11 cellular contexts compared by ENCODE assay signal in the genomic region with DNA sequence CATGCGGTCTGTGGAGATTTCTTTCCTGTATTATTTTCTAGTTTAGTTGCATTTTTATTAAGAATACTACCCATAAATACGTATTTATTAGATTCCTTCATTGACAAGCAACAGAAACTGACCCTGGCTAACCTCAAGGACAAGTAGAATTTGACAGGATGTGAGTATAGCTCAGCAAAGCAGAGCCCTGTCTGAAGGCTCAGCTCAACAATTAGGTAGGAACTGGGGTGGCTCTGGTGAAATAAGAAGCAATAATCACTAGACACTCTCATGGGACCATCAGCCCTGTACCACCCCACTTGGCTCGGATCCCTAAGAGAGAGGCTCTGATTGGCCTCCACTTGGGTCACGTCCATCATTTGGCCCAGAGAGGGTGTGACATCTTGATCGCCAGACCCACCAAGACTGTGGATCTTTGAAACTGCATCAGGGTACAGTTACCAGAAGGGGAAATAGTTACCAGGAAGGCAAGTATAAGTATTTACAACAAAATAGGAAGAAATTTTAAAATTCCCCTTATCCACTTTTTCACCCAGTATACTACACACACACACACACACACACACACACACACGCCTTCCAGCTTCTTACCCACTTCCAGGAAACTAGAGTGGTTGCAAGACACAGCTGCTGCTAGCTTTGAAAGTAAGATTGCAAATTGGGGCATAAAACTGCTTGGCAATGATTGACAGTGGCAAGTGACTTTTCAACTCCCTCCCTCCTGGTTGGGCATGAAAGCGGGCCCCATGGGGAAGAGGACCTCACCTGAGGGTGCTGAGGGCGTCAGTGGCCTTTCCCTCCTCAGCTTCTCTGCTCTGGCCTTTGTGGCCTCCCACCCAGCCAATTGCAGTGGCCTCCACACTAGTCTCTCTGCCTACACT. TPM values are rescaled to one million over a fixed set of nuclear protein-coding genes. Genes with fewer than 3 reads are reported as not detected.
DNase-seq lines count a peak whose midpoint lies in the region; ATAC-seq and TF ChIP-seq lines count a peak whose summit lies in the region.
"Had no signal": no experiment of that assay in that cellular context is flagged by ENCODE, and none has a peak within 500 bp of the region (broad histone marks: within the 10 kb centered on the region; RNA-seq: fewer than 3 reads in every experiment).

No MANE protein-coding gene starts in this region.

- peak overlapping the region; percentile 85 for H3K27ac Mint-ChIP-seq in activated CD8-positive, alpha-beta memory T cell treated with anti-CD3 and anti-CD28 coated beads, Interleukin-2, amount 10 ng/mL, durations not matched to agents 7 days and 5 days
- H3K27ac Mint-ChIP-seq in activated T-cell treated with anti-CD3 and anti-CD28 coated beads, Interleukin-2, amount 50 U/mL, for 24 hours: peak overlapping the region; percentile 90

- no peak overlapping the region for H4K8ac ChIP-seq in mesenchymal stem cell (ENCODE audit: low read length)

- H3K9me3 ChIP-seq in mesenchymal stem cell (ENCODE audit: control insufficient read depth, low read length) (no peaks in the 10 kb centered on the region), HAP-1 (no peaks in the 10 kb centered on the region)

- CTCF ChIA-PET in activated CD8-positive, alpha-beta memory T cell treated with anti-CD3 and anti-CD28 coated beads, Interleukin-2, amount 10 ng/mL, durations not matched to agents 7 days and 5 days (lab: Charles Lee): interaction anchor here (1.0 to 5.9 kb wide), 11 partner anchors 11 to 489 kb away, joined by 3 to 29 read pairs (median 5); no protein-coding TSS in a partner anchor

- no peaks in the 10 kb centered on the region for H3K9me3 Mint-ChIP-seq in activated CD8-positive, alpha-beta memory T cell treated with anti-CD3 and anti-CD28 coated beads, Interleukin-2, amount 10 ng/mL, durations not matched to agents 7 days and 5 days (ENCODE audit: low read depth)
- no peaks in the 10 kb centered on the region for H3K9me3 Mint-ChIP-seq in activated T-cell treated with anti-CD3 and anti-CD28 coated beads, Interleukin-2, amount 50 U/mL, for 24 hours

- H3K4me1 ChIP-seq in mesenchymal stem cell (ENCODE audit: control insufficient read depth, insufficient read depth, low read depth, low read length) (peaks cover 10% of the 10 kb centered on the region), HAP-1 (peaks cover 7% of the 10 kb centered on the region)

- no peak overlapping the region for H4K91ac ChIP-seq in mesenchymal stem cell (ENCODE audit: low read length)

- WGBS in mesenchymal stem cell: 91% methylated on average over 6 of the region's 8 CpGs

- H3K4me2 ChIP-seq in mesenchymal stem cell (ENCODE audit: low read length, poor library complexity, severe bottlenecking): no peak overlapping the region

- H3K27me3 ChIP-seq in mesenchymal stem cell (ENCODE audit: control insufficient read depth in 1 of 2, insufficient read depth in 1 of 2, low read length in 2 of 2): no peaks in the 10 kb centered on the region
- no peaks in the 10 kb centered on the region for H3K27me3 ChIP-seq in HAP-1 (ENCODE audit: low read depth)

- no peak overlapping the region for H2AFZ ChIP-seq in mesenchymal stem cell (ENCODE audit: low read depth, low read length)

- peak overlapping the region in 1 of 2 experiments; percentile 28 for H3K14ac ChIP-seq in mesenchymal stem cell (ENCODE audit: low read length in 2 of 2)

- no peak overlapping the region for H2BK12ac ChIP-seq in mesenchymal stem cell (ENCODE audit: low read length in 2 of 2)

- H2BK15ac ChIP-seq in mesenchymal stem cell (ENCODE audit: low read depth, poor library complexity, severe bottlenecking): no peak overlapping the region

- peak; percentile 53 for DNase-seq in activated CD8-positive, alpha-beta memory T cell treated with anti-CD3 and anti-CD28 coated beads, Interleukin-2, amount 10 ng/mL, durations not matched to agents 7 days and 5 days
- DNase-seq in activated CD8-positive, alpha-beta memory T cell treated with anti-CD3 and anti-CD28 coated beads, Interleukin-2, amount 50 U/mL, for 4 hours: no peak
- DNase-seq in activated T-cell treated with anti-CD3 and anti-CD28 coated beads, Interleukin-2, amount 50 U/mL, for 24 hours: peak; percentile 47
- DNase-seq in mesenchymal stem cell (no peak), substantia nigra (lab: John Stamatoyannopoulos, UW) (no peak), HAP-1 (ENCODE audit: low spot score in 2 of 2) (no peak)
- DNase-seq: amygdala, NCI-H187, occipital lobe had no signal

- peak overlapping the region; percentile 84 for H3K9ac ChIP-seq in mesenchymal stem cell (ENCODE audit: low read length)

- H2BK5ac ChIP-seq in mesenchymal stem cell (ENCODE audit: low read depth, low read length, poor library complexity, severe bottlenecking): no peak overlapping the region

- in situ Hi-C loops in HAP-1 (cut with MboI; ENCODE audit: low sequenced_read_pairs): no loop called here

- H3K36me3 ChIP-seq in mesenchymal stem cell (ENCODE audit: control insufficient read depth in 1 of 2, insufficient read depth in 2 of 2, low read depth in 1 of 2, low read length in 2 of 2) (peaks cover 41 to 68% of the 10 kb centered on the region in 2 experiments), HAP-1 (replicated peaks) (no peaks in the 10 kb centered on the region; the same call in 1 of the 2 replicates)

- H2BK120ac ChIP-seq in mesenchymal stem cell (ENCODE audit: low read depth, low read length): no peak overlapping the region

- H3K4me1 Mint-ChIP-seq in activated CD8-positive, alpha-beta memory T cell treated with anti-CD3 and anti-CD28 coated beads, Interleukin-2, amount 10 ng/mL, durations not matched to agents 7 days and 5 days: peaks cover 50% of the 10 kb centered on the region
- H3K4me1 Mint-ChIP-seq in activated T-cell treated with anti-CD3 and anti-CD28 coated beads, Interleukin-2, amount 50 U/mL, for 24 hours (ENCODE audit: low read depth): peaks cover 67% of the 10 kb centered on the region

- H3K27me3 Mint-ChIP-seq in activated CD8-positive, alpha-beta memory T cell treated with anti-CD3 and anti-CD28 coated beads, Interleukin-2, amount 10 ng/mL, durations not matched to agents 7 days and 5 days: no peaks in the 10 kb centered on the region
- H3K27me3 Mint-ChIP-seq in activated T-cell treated with anti-CD3 and anti-CD28 coated beads, Interleukin-2, amount 50 U/mL, for 24 hours: no peaks in the 10 kb centered on the region

- H3K4me3 Mint-ChIP-seq in activated CD8-positive, alpha-beta memory T cell treated with anti-CD3 and anti-CD28 coated beads, Interleukin-2, amount 10 ng/mL, durations not matched to agents 7 days and 5 days: no peak overlapping the region
- peak overlapping the region; percentile 53 for H3K4me3 Mint-ChIP-seq in activated T-cell treated with anti-CD3 and anti-CD28 coated beads, Interleukin-2, amount 50 U/mL, for 24 hours

- no peak overlapping the region for H3K4me3 ChIP-seq in mesenchymal stem cell (ENCODE audit: insufficient read depth in 1 of 2, low read depth in 1 of 2, low read length in 2 of 2)
- H3K4me3 ChIP-seq in HAP-1: no peak overlapping the region

- H3K4ac ChIP-seq in mesenchymal stem cell (ENCODE audit: low read depth in 1 of 2, low read length in 2 of 2): no peak overlapping the region

- H3K79me1 ChIP-seq in mesenchymal stem cell (replicated peaks; ENCODE audit: low read length, poor library complexity, severe bottlenecking): peaks cover 26% of the 10 kb centered on the region

- H3K27ac ChIP-seq in mesenchymal stem cell (ENCODE audit: low read length, poor library complexity, severe bottlenecking) (no peak overlapping the region), substantia nigra (ENCODE audit: low read depth, low read length, poor library complexity, severe bottlenecking) (peak overlapping the region; percentile 80)

- no peak overlapping the region for H3K18ac ChIP-seq in mesenchymal stem cell (ENCODE audit: low read depth in 1 of 2, low read length in 2 of 2)

- H3K23ac ChIP-seq in mesenchymal stem cell (ENCODE audit: low read length in 2 of 2): no peak overlapping the region

- H2AK5ac ChIP-seq in mesenchymal stem cell (ENCODE audit: low read length, severe bottlenecking): no peak overlapping the region

- no peak for TF ChIP-seq POLR2A in GM18505 (IDR thresholded peaks at IDR 0.05; ENCODE audit: borderline replicate concordance, extremely low read depth, insufficient read depth, insufficient read length)

- ATAC-seq in activated CD8-positive, alpha-beta memory T cell treated with anti-CD3 and anti-CD28 coated beads, Interleukin-2, amount 10 ng/mL, durations not matched to agents 7 days and 5 days: peak; percentile 27
- ATAC-seq in GM18505 (IDR thresholded peaks at IDR 0.05; ENCODE audit: unreplicated experiment) (no peak), GM18868 (IDR thresholded peaks at IDR 0.05; ENCODE audit: unreplicated experiment) (no peak)

- H3K36me3 Mint-ChIP-seq in activated CD8-positive, alpha-beta memory T cell treated with anti-CD3 and anti-CD28 coated beads, Interleukin-2, amount 10 ng/mL, durations not matched to agents 7 days and 5 days: peaks cover 41% of the 10 kb centered on the region
- peaks cover 9% of the 10 kb centered on the region for H3K36me3 Mint-ChIP-seq in activated T-cell treated with anti-CD3 and anti-CD28 coated beads, Interleukin-2, amount 50 U/mL, for 24 hours (ENCODE audit: low read depth)

RNA-seq across cellular contexts. Expression of gene KCTD18, which starts 41.8 kb away (rescaled TPM):
- total RNA-seq in activated CD8-positive, alpha-beta memory T cell treated with anti-CD3 and anti-CD28 coated beads, Interleukin-2, amount 10 ng/mL, durations not matched to agents 7 days and 5 days: 10 to 100 TPM; 14.4 to 16.3 TPM
- 6.8 TPM for polyA plus RNA-seq in mesenchymal stem cell (2013, experiment 1 of 2)
- 8.0 TPM for polyA plus RNA-seq in mesenchymal stem cell (2013, experiment 2 of 2)

RNA-seq across cellular contexts. Expression of gene SGO2, which starts 58.0 kb away (rescaled TPM):
- total RNA-seq in activated CD8-positive, alpha-beta memory T cell treated with anti-CD3 and anti-CD28 coated beads, Interleukin-2, amount 10 ng/mL, durations not matched to agents 7 days and 5 days: 10 to 100 TPM; 39.7 to 52.5 TPM
- 3.5 TPM for polyA plus RNA-seq in mesenchymal stem cell (2013, experiment 1 of 2)
- 3.7 TPM for polyA plus RNA-seq in mesenchymal stem cell (2013, experiment 2 of 2)

Comparison
In these comparisons a context has a peak if more than half of its experiments do, and no peak if none do; other contexts are left out.
1. DNase-seq: peak in activated CD8-positive, alpha-beta memory T cell treated with anti-CD3 and anti-CD28 coated beads, Interleukin-2, amount 10 ng/mL, durations not matched to agents 7 days and 5 days (single experiment) and activated T-cell treated with anti-CD3 and anti-CD28 coated beads, Interleukin-2, amount 50 U/mL, for 24 hours (single experiment); none in activated CD8-positive, alpha-beta memory T cell treated with anti-CD3 and anti-CD28 coated beads, Interleukin-2, amount 50 U/mL, for 4 hours (single experiment), mesenchymal stem cell (single experiment), substantia nigra (0 of 49) and HAP-1 (0 of 2).